ENCODE assay signal across 21 cellular contexts in genomic region chr10:6034371-6034770, GRCh38. TPM values are rescaled to one million over a fixed set of nuclear protein-coding genes. Genes with fewer than 3 reads are reported as not detected.
DNase-seq lines count a peak whose midpoint lies in the region; ATAC-seq and TF ChIP-seq lines count a peak whose summit lies in the region.
"Had no signal": no experiment of that assay in that cellular context is flagged by ENCODE, and none has a peak within 500 bp of the region (broad histone marks: within the 10 kb centered on the region; RNA-seq: fewer than 3 reads in every experiment).

No MANE protein-coding gene starts in this region.

- H3K27ac ChIP-seq in CD4-positive, CD25-positive, alpha-beta regulatory T cell (ENCODE audit: insufficient read depth, low read length, poor library complexity, severe bottlenecking) = peak overlapping the region; percentile 66
- H3K27ac ChIP-seq in adrenal gland (peak overlapping the region; percentile 35 to 71 (median 63)), OCI-LY7 (ENCODE audit: low read depth, low read length, poor library complexity, severe bottlenecking) (no peak overlapping the region)
- H3K27ac ChIP-seq: colonic mucosa, PC-9, SJSA1 had no signal

- no TSS peak for BruUV-seq in OCI-LY7 (replicated peaks; lab: Mats Ljungman, UMichigan)

- H3K36me3 ChIP-seq in CD4-positive, CD25-positive, alpha-beta regulatory T cell (ENCODE audit: control insufficient read depth, insufficient read depth, low read length) = peaks cover 41% of the 10 kb centered on the region
- no peaks in the 10 kb centered on the region for H3K36me3 ChIP-seq in adrenal gland (replicated peaks in 1 of 2)
- H3K36me3 ChIP-seq in OCI-LY7 (ENCODE audit: insufficient read depth, low read length) = peaks cover 33% of the 10 kb centered on the region
- H3K36me3 ChIP-seq: colonic mucosa, SJSA1, transverse colon had no signal

- no peak overlapping the region for H2AFZ ChIP-seq in OCI-LY7 (ENCODE audit: low read length)
- H2AFZ ChIP-seq: PC-9 had no signal

- H3K9me3 Mint-ChIP-seq in CD4-positive, CD25-positive, alpha-beta regulatory T cell = peaks cover 0 to 12% (median 0%) of the 10 kb centered on the region in 7 donors
- H3K9me3 Mint-ChIP-seq in natural killer cell = peaks cover 4 to 5% of the 10 kb centered on the region in 2 donors

- intact Hi-C loops in adrenal gland (cut with DNase I) = no loop called here
- intact Hi-C loops in natural killer cell (cut with micrococcal nuclease) = no loop called here
- intact Hi-C loops in OCI-LY7 (cut with micrococcal nuclease; ENCODE audit: unreplicated experiment) = no loop called here
- intact Hi-C loops in Right ventricle myocardium superior (cut with DNase I) = no loop called here

- H4K20me1 ChIP-seq in OCI-LY7 (ENCODE audit: insufficient read depth, low read length) = no peaks in the 10 kb centered on the region

- peaks cover 54% of the 10 kb centered on the region for H3K36me3 Mint-ChIP-seq in CD4-positive, CD25-positive, alpha-beta regulatory T cell
- peaks cover 28% of the 10 kb centered on the region for H3K36me3 Mint-ChIP-seq in natural killer cell

- no peak overlapping the region for H3K4me2 ChIP-seq in OCI-LY7 (ENCODE audit: low read length)
- H3K4me2 ChIP-seq: PC-9 had no signal

- H3K9me3 ChIP-seq in CD4-positive, CD25-positive, alpha-beta regulatory T cell (ENCODE audit: control insufficient read depth in 2 of 2, low read length in 2 of 2) = peaks cover 4 to 5% of the 10 kb centered on the region in 2 experiments
- H3K9me3 ChIP-seq in adrenal gland (replicated peaks in 1 of 3) (peaks cover 0 to 5% (median 0%) of the 10 kb centered on the region in 3 donors), OCI-LY7 (ENCODE audit: low read length) (peaks cover 28% of the 10 kb centered on the region)
- H3K9me3 ChIP-seq: body of pancreas, colonic mucosa, SJSA1 had no signal

- WGBS in adrenal gland, 4 donors = 57 to 75% (median 66%) methylated on average over 1 of the region's 1 CpG

- H3K4me1 ChIP-seq in CD4-positive, CD25-positive, alpha-beta regulatory T cell (ENCODE audit: control insufficient read depth, insufficient read depth, low read length, poor library complexity, severe bottlenecking) = peaks cover 70% of the 10 kb centered on the region
- peaks cover 5 to 6% of the 10 kb centered on the region in 2 donors for H3K4me1 ChIP-seq in adrenal gland (replicated peaks in 1 of 2)
- H3K4me1 ChIP-seq in OCI-LY7 (ENCODE audit: insufficient read depth, low read length, poor library complexity, severe bottlenecking) = peaks cover 50% of the 10 kb centered on the region
- H3K4me1 ChIP-seq: body of pancreas, colonic mucosa, SJSA1 had no signal

- no peaks in the 10 kb centered on the region for H3K27me3 ChIP-seq in CD4-positive, CD25-positive, alpha-beta regulatory T cell (ENCODE audit: control insufficient read depth, insufficient read depth, low read length)
- H3K27me3 ChIP-seq in adrenal gland = no peaks in the 10 kb centered on the region
- H3K27me3 ChIP-seq: body of pancreas, colonic mucosa, SJSA1, transverse colon had no signal

- H3K79me2 ChIP-seq in OCI-LY7 (ENCODE audit: insufficient read depth, low read depth, low read length) = peaks cover 7% of the 10 kb centered on the region; the same call in 1 of the 2 replicates

- H3K4me1 Mint-ChIP-seq in CD4-positive, CD25-positive, alpha-beta regulatory T cell = peaks cover 62 to 93% (median 80%) of the 10 kb centered on the region in 4 donors
- peaks cover 22 to 31% of the 10 kb centered on the region in 2 donors for H3K4me1 Mint-ChIP-seq in natural killer cell

- H3K27ac Mint-ChIP-seq in CD4-positive, CD25-positive, alpha-beta regulatory T cell = peak overlapping the region; percentile 67 to 95 (median 67)
- H3K27ac Mint-ChIP-seq in natural killer cell = no peak overlapping the region
- H3K27ac Mint-ChIP-seq: progenitor cell of endocrine pancreas had no signal

- CTCF ChIA-PET in OCI-LY7 (lab: Charles Lee; ENCODE audit: unreplicated experiment) = interaction anchor here (0.5 kb wide), 1 partner anchor 112 kb away, joined by 3 read pairs; no protein-coding TSS in a partner anchor

- no peaks in the 10 kb centered on the region for H3K9me2 ChIP-seq in OCI-LY7 (ENCODE audit: insufficient read depth, low read length)

- TF ChIP-seq POLR2A in adrenal gland (IDR thresholded peaks at IDR 0.05) = no peak

- POLR2A ChIA-PET in OCI-LY7 (lab: Charles Lee) = interaction anchor here (0.7 to 1.4 kb wide), 3 partner anchors 16 to 58 kb away, joined by 3 to 5 read pairs (median 3); no protein-coding TSS in a partner anchor

- no peak overlapping the region for H3K4me3 ChIP-seq in CD4-positive, CD25-positive, alpha-beta regulatory T cell (ENCODE audit: low read depth, low read length)
- no peak overlapping the region for H3K4me3 ChIP-seq in adrenal gland
- H3K4me3 ChIP-seq in OCI-LY7 (ENCODE audit: low read depth, low read length, poor library complexity, severe bottlenecking) = no peak overlapping the region
- H3K4me3 ChIP-seq: body of pancreas, colonic mucosa, PC-9, SJSA1, transverse colon had no signal

- no peak for DNase-seq in CD4-positive, CD25-positive, alpha-beta regulatory T cell
- DNase-seq in GM04503 (ENCODE audit: low read depth) = peak; percentile 14
- no peak for DNase-seq in adrenal gland
- no peak for DNase-seq in natural killer cell
- no peak for DNase-seq in SKM-1 (lab: John Stamatoyannopoulos, UW; ENCODE audit: unreplicated experiment)
- DNase-seq in OCI-LY7 (ENCODE audit: low spot score) = no peak
- DNase-seq in Right ventricle myocardium superior = no peak
- DNase-seq: activated gamma-delta T cell, naive B cell, NCI-H1436 treated with DMSO at 0.1 percent for 48 hours, NCI-H82, PC-9, small intestine, transverse colon had no signal

- H3K4me3 Mint-ChIP-seq in CD4-positive, CD25-positive, alpha-beta regulatory T cell = peak overlapping the region in 3 of 4 donors; percentile 55 to 79 (median 58)
- H3K4me3 Mint-ChIP-seq in natural killer cell = peak overlapping the region; percentile 17
- H3K4me3 Mint-ChIP-seq: naive B cell had no signal

- TF ChIP-seq CTCF in adrenal gland (IDR thresholded peaks at IDR 0.05) (no peak), natural killer cell (IDR thresholded peaks at IDR 0.05) (no peak), OCI-LY7 (conservative IDR thresholded peaks at IDR 0.05; ENCODE audit: low read length) (no peak)

- no peak for ATAC-seq in CD4-positive, CD25-positive, alpha-beta regulatory T cell (ENCODE audit: low read depth in 2 of 2)
- ATAC-seq in natural killer cell (no peak), HG02870 (IDR thresholded peaks at IDR 0.05; ENCODE audit: unreplicated experiment) (no peak), Right ventricle myocardium superior (ENCODE audit: poor library complexity) (no peak)

- H3K27me3 Mint-ChIP-seq in CD4-positive, CD25-positive, alpha-beta regulatory T cell = no peaks in the 10 kb centered on the region
- peaks cover 2 to 38% of the 10 kb centered on the region in 2 donors for H3K27me3 Mint-ChIP-seq in natural killer cell (ENCODE audit: low read depth in 2 of 2)
- H3K27me3 Mint-ChIP-seq: naive B cell had no signal

RNA-seq across cellular contexts. Expression of gene IL2RA, which starts 27.8 kb away (rescaled TPM):
- total RNA-seq in CD4-positive, CD25-positive, alpha-beta regulatory T cell = 220 TPM
- polyA plus RNA-seq in CD4-positive, CD25-positive, alpha-beta regulatory T cell = 100 to 1,000 TPM; 159 to 261 (median 179) TPM
- total RNA-seq in adrenal gland (10 to 100 TPM in 3 of 8 donors, 1 to 10 TPM in 3, under 1 TPM in 2; 0.14 to 57.9 (median 6.9) TPM), natural killer cell (10 to 100 TPM in 1 of 3 donors, 1 to 10 TPM in 2; 3.4 to 11.2 (median 3.7) TPM), OCI-LY7 (2022) (22.3 and 27.5 TPM in 2 replicates), Right ventricle myocardium superior (2.3 TPM)
- 1 to 10 TPM in 2 of 3 donors, under 1 TPM in 1; 0.24 to 1.7 (median 1.3) TPM for polyA plus RNA-seq in adrenal gland
- total RNA-seq in OCI-LY7 (2014; rRNA removed; shearing (Covaris generic)) = 24.0 and 24.3 TPM in 2 replicates
- total RNA-seq: frontal cortex, PC-9, progenitor cell of endocrine pancreas, SJSA1 had no signal
- polyA plus RNA-seq: BJ had no signal

RNA-seq across cellular contexts. Expression of gene RBM17, which starts 54.5 kb away (rescaled TPM):
- 168 TPM for total RNA-seq in CD4-positive, CD25-positive, alpha-beta regulatory T cell
- polyA plus RNA-seq in CD4-positive, CD25-positive, alpha-beta regulatory T cell = 10 to 100 TPM; 63.6 to 88.2 (median 65.7) TPM
- 10 to 100 TPM; 31.9 to 72.1 (median 60.6) TPM for total RNA-seq in adrenal gland
- polyA plus RNA-seq in adrenal gland = 100 to 1,000 TPM in 2 of 3 donors, 10 to 100 TPM in 1; 92.4 to 123 (median 101) TPM
- 100 to 1,000 TPM; 120 to 147 (median 147) TPM for total RNA-seq in natural killer cell
- 103 and 152 TPM in 2 replicates for total RNA-seq in OCI-LY7 (2014; rRNA removed; shearing (Covaris generic))
- 248 and 266 TPM in 2 replicates for total RNA-seq in OCI-LY7 (2022)
- total RNA-seq in Right ventricle myocardium superior = 64.3 TPM

RNA-seq across cellular contexts. Expression of gene IL15RA, which starts 57.0 kb away (rescaled TPM):
- 17.7 TPM for total RNA-seq in CD4-positive, CD25-positive, alpha-beta regulatory T cell
- polyA plus RNA-seq in CD4-positive, CD25-positive, alpha-beta regulatory T cell = 10 to 100 TPM in 1 of 4 donors, 1 to 10 TPM in 3; 9.1 to 13.4 (median 9.5) TPM
- 10 to 100 TPM in 5 of 8 donors, 1 to 10 TPM in 3; 7.3 to 55.8 (median 11.7) TPM for total RNA-seq in adrenal gland
- 10 to 100 TPM in 1 of 3 donors, 1 to 10 TPM in 2; 6.8 to 11.0 (median 9.5) TPM for polyA plus RNA-seq in adrenal gland
- total RNA-seq in natural killer cell = 10 to 100 TPM; 10.7 to 11.8 (median 11.3) TPM
- 5.5 and 14.5 TPM in 2 replicates for total RNA-seq in OCI-LY7 (2014; rRNA removed; shearing (Covaris generic))
- total RNA-seq in OCI-LY7 (2022) = 5.9 and 7.6 TPM in 2 replicates
- total RNA-seq in Right ventricle myocardium superior = 8.2 TPM
- total RNA-seq: frontal cortex had no signal

Comparison
In these comparisons a context has a peak if more than half of its experiments do, and no peak if none do; other contexts are left out.
1. H3K27ac Mint-ChIP-seq: peak in CD4-positive, CD25-positive, alpha-beta regulatory T cell (3 of 3); none in natural killer cell (0 of 2).